ENCODE assay signal across 29 cellular contexts in the genomic region with DNA sequence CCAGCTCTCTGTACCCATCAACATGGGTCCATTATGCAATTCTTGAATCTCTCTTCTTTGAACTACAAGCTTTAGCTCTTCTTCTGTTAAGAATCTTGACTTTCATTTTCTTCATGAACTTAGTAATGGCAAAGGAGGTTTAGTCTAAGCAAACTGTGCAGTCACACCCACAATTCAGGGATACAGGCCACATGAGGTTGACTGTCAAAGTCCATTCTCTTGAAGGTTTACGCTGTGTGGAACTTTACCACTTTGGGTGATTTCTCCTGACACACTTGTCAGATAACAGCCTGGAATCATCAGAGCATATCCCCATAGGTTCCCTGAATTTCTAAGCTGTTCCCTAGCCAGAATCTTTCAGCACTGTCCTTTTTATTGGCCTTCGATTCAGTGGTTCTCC. TPM values are rescaled to one million over a fixed set of nuclear protein-coding genes. Genes with fewer than 3 reads are reported as not detected.
A peak's percentile ranks its signal among the peaks of the same experiment; 100 is the strongest.
DNase-seq lines count a peak whose midpoint lies in the region; ATAC-seq, FAIRE-seq and TF ChIP-seq lines count a peak whose summit lies in the region.
"Had no signal": no experiment of that assay in that cellular context is flagged by ENCODE, and none has a peak within 500 bp of the region (broad histone marks: within the 10 kb centered on the region; RNA-seq: fewer than 3 reads in every experiment).

No MANE protein-coding gene starts in this region.

- H3K4me3 ChIP-seq in esophagus muscularis mucosa (no peak overlapping the region), small intestine (ENCODE audit: low read depth in 1 of 2, low read length in 2 of 2) (no peak overlapping the region)
- H3K4me3 ChIP-seq: BLaER1, GM12878 had no signal

- H3K36me3 ChIP-seq in esophagus muscularis mucosa (no peaks in the 10 kb centered on the region), small intestine (ENCODE audit: control insufficient read depth in 2 of 2, insufficient read depth in 2 of 2, low read length in 2 of 2) (no peaks in the 10 kb centered on the region)
- H3K36me3 ChIP-seq: BE2C, BLaER1 had no signal

- no peak for TF ChIP-seq POLR2A in esophagus muscularis mucosa (IDR thresholded peaks at IDR 0.05; ENCODE audit: low read depth)

- ATAC-seq in left colon, result peak; percentile 80
- ATAC-seq: GM12878 had no signal

- no peaks in the 10 kb centered on the region for H3K9me3 ChIP-seq in esophagus muscularis mucosa
- H3K9me3 ChIP-seq in small intestine (ENCODE audit: control insufficient read depth, low read depth), result no peaks in the 10 kb centered on the region
- H3K9me3 ChIP-seq: BE2C, BLaER1 had no signal

- no peak overlapping the region for H3K27ac ChIP-seq in esophagus muscularis mucosa (replicated peaks in 1 of 4)
- no peak overlapping the region for H3K27ac ChIP-seq in small intestine (ENCODE audit: low read depth in 1 of 2, low read length in 1 of 2)
- H3K27ac ChIP-seq: 22Rv1, BLaER1 had no signal

- 93% methylated on average over 2 of the region's 2 CpGs for WGBS in esophagus muscularis mucosa
- 42 to 79% (median 63%) methylated on average over 2 of the region's 2 CpGs for WGBS in small intestine, 3 donors

- no peak for TF ChIP-seq CTCF in esophagus muscularis mucosa (IDR thresholded peaks at IDR 0.05)

- H3K27me3 ChIP-seq in esophagus muscularis mucosa (no peaks in the 10 kb centered on the region), small intestine (ENCODE audit: control insufficient read depth in 2 of 2, insufficient read depth in 2 of 2, low read length in 2 of 2) (no peaks in the 10 kb centered on the region)
- H3K27me3 ChIP-seq: BE2C, BLaER1 had no signal

- TF ChIP-seq EP300 in esophagus muscularis mucosa (IDR thresholded peaks at IDR 0.05), result no peak

- H3K4me1 ChIP-seq in esophagus muscularis mucosa, result no peaks in the 10 kb centered on the region
- H3K4me1 ChIP-seq in small intestine (ENCODE audit: control insufficient read depth in 2 of 2, insufficient read depth in 1 of 2, low read depth in 1 of 2, low read length in 1 of 2), result no peaks in the 10 kb centered on the region
- H3K4me1 ChIP-seq: BE2C had no signal

- no peak for FAIRE-seq in small intestine (lab: Jason Lieb, UNC)
- FAIRE-seq: A204.1, GM12878, GM12892, GM18507 had no signal

- intact Hi-C loops in esophagus muscularis mucosa (cut with DNase I) (no loop called here), left colon (cut with DNase I, micrococcal nuclease) (no loop called here)

- DNase-seq in esophagus muscularis mucosa (ENCODE audit: extremely low spot score), result peak; percentile 55
- DNase-seq in left colon, result no peak
- peak; percentile 63 for DNase-seq in small intestine
- no peak for DNase-seq in SK-N-DZ (ENCODE audit: low spot score)
- DNase-seq in 8988T, result no peak
- DNase-seq: ACHN; BE2C; C1 segment of cervical spinal cord; CD4-positive, alpha-beta memory T cell; CD4-positive, CD25-positive, alpha-beta regulatory T cell; CD8-positive, alpha-beta memory T cell; COR-L47; DMS 273 treated with DMSO at 0.1 percent for 48 hours; DMS153; DMS53; DMS79; DND-41; EL; GDM1 had no signal

RNA-seq across cellular contexts. Expression of gene NHLH2, which starts 48.0 kb away (rescaled TPM):
- total RNA-seq in esophagus muscularis mucosa (not detected), left colon (not detected)
- polyA plus RNA-seq in small intestine, result not detected
- 0.09 TPM in 1 of 2 replicates, not detected in the other for polyA plus RNA-seq in SK-N-DZ (2014; cell fraction: cytosol; rRNA removed)
- 0.07 and 0.40 TPM in 2 replicates for polyA plus RNA-seq in SK-N-DZ (2014; cell fraction: nucleus; rRNA removed)
- total RNA-seq: A673; CD4-positive, alpha-beta memory T cell; CD4-positive, CD25-positive, alpha-beta regulatory T cell; CD8-positive, alpha-beta memory T cell; G401; GM12878 had no signal
- polyA plus RNA-seq: AG04450; CD14-positive monocyte; CD4-positive, alpha-beta memory T cell; CD4-positive, CD25-positive, alpha-beta regulatory T cell; CD8-positive, alpha-beta memory T cell had no signal

Comparison
In these comparisons a context has a peak if more than half of its experiments do, and no peak if none do; other contexts are left out.
1. DNase-seq: peak in esophagus muscularis mucosa (single experiment) and small intestine (single experiment); none in left colon (0 of 2), SK-N-DZ (single experiment) and 8988T (single experiment).